Comparison of ENCODE assay signal across 8 cellular contexts in genomic region chr9:74777136-74777879, GRCh38.
DNase-seq lines count a peak whose midpoint lies in the region; ATAC-seq and TF ChIP-seq lines count a peak whose summit lies in the region.

No MANE protein-coding gene starts in this region.

- H4K20me1 ChIP-seq in PC-9 (ENCODE audit: insufficient read depth): no peaks in the 10 kb centered on the region

- no peak overlapping the region for H3K4me3 Mint-ChIP-seq in type B pancreatic cell

- H3K4me1 ChIP-seq in PC-9 (replicated peaks; ENCODE audit: insufficient read depth) (no peaks in the 10 kb centered on the region), ovary (ENCODE audit: insufficient read depth) (peaks cover 1% of the 10 kb centered on the region)

- BruUV-seq in PC-9 (replicated peaks; lab: Mats Ljungman, UMichigan): no TSS peak

- ATAC-seq in GM18499 (IDR thresholded peaks at IDR 0.05; ENCODE audit: insufficient read depth, unreplicated experiment) (peak; percentile 41), HG03280 (IDR thresholded peaks at IDR 0.05; ENCODE audit: unreplicated experiment) (peak; percentile 62)

- H3K36me3 Mint-ChIP-seq in type B pancreatic cell: no peaks in the 10 kb centered on the region

- TF ChIP-seq CTCF in AG04450 (IDR thresholded peaks at IDR 0.05; ENCODE audit: low read depth, low read length) (peak; percentile 81), PC-9 (conservative IDR thresholded peaks at IDR 0.05) (peak; percentile 84), fibroblast of villous mesenchyme (IDR thresholded peaks at IDR 0.05; ENCODE audit: insufficient read depth, low read depth, low read length) (peak; percentile 79), ovary (IDR thresholded peaks at IDR 0.05) (peak in 2 of 3 donors; percentile 27 to 30), type B pancreatic cell (conservative IDR thresholded peaks at IDR 0.05) (peak; percentile 91)

- CTCF ChIA-PET in AG04450 (lab: Charles Lee) (interaction anchor here (0.7 to 12.6 kb wide), 41 partner anchors 9 to 462 kb away, joined by 3 to 270 read pairs (median 5); partner anchors contain the start of gene C9orf40), PC-9 (lab: Charles Lee) (interaction anchor here (0.7 to 2.7 kb wide), 4 partner anchors 176 to 1544 kb away, joined by 3 to 13 read pairs (median 5); no protein-coding TSS in a partner anchor)

- H3K9me3 ChIP-seq in AG04450 (ENCODE audit: control insufficient read depth, insufficient read depth, low read length) (no peaks in the 10 kb centered on the region), PC-9 (ENCODE audit: insufficient read depth, low read depth) (no peaks in the 10 kb centered on the region), ovary (no peaks in the 10 kb centered on the region)

- WGBS in ovary, 3 donors: 39 to 41% (median 40%) methylated on average over 8 of the region's 8 CpGs

- H3K27me3 ChIP-seq in AG04450 (ENCODE audit: control insufficient read depth, insufficient read depth, low read length) (no peaks in the 10 kb centered on the region), PC-9 (ENCODE audit: insufficient read depth, low read depth) (no peaks in the 10 kb centered on the region), ovary (no peaks in the 10 kb centered on the region)

- peaks cover 3% of the 10 kb centered on the region for H3K27me3 Mint-ChIP-seq in type B pancreatic cell

- intact Hi-C loops in PC-9 (cut with micrococcal nuclease; ENCODE audit: unreplicated experiment) (no loop called here), ovary (cut with DNase I) (loop anchor here (2.0 to 10.0 kb wide), 5 partner anchors 220 to 300 kb away; no protein-coding TSS in a partner anchor)

- no peak for TF ChIP-seq EP300 in ovary (IDR thresholded peaks at IDR 0.05)

- H3K27ac ChIP-seq in AG04450 (ENCODE audit: low read depth, low read length) (no peak overlapping the region), PC-9 (no peak overlapping the region), ovary (no peak overlapping the region)

- DNase-seq in AG04450 (ENCODE audit: low read depth, low spot score) (no peak), PC-9 (peak; percentile 52 to 59), fibroblast of villous mesenchyme (ENCODE audit: low read depth) (peak; percentile 60), ovary (peak; percentile 33 to 69 (median 62)), type B pancreatic cell (ENCODE audit: extremely low spot score, unreplicated experiment) (no peak)
- DNase-seq in activated T-helper 1 cell treated with anti-CD3 and anti-CD28 coated beads, Interleukin-2, amount 50 U/mL, for 16 hours (ENCODE audit: low read depth in 1 of 2, low spot score in 1 of 2): peak; percentile 27 to 45

- TF ChIP-seq POLR2A in ovary (IDR thresholded peaks at IDR 0.05): no peak

- no peaks in the 10 kb centered on the region for H3K79me2 ChIP-seq in PC-9 (ENCODE audit: low read depth)

- no peak overlapping the region for H3K4me2 ChIP-seq in PC-9

- POLR2A ChIA-PET in AG04450 (lab: Yijun Ruan, JAX) (no interaction called here), PC-9 (lab: Charles Lee; ENCODE audit: unreplicated experiment) (no interaction called here)

- H3K9me2 ChIP-seq in PC-9 (ENCODE audit: insufficient read depth): no peaks in the 10 kb centered on the region

- H2AFZ ChIP-seq in PC-9: no peak overlapping the region

- no peak overlapping the region for H3K4me3 ChIP-seq in AG04450 (ENCODE audit: low read depth, low read length)
- no peak overlapping the region for H3K4me3 ChIP-seq in PC-9
- no peak overlapping the region for H3K4me3 ChIP-seq in fibroblast of villous mesenchyme (ENCODE audit: low read depth, low read length)
- H3K4me3 ChIP-seq in ovary: no peak overlapping the region

- H3K9me3 Mint-ChIP-seq in type B pancreatic cell: no peaks in the 10 kb centered on the region

- H3F3A ChIP-seq in PC-9 (ENCODE audit: insufficient read depth, low read depth): no peaks in the 10 kb centered on the region

- H3K36me3 ChIP-seq in PC-9 (ENCODE audit: low read depth): no peaks in the 10 kb centered on the region
- H3K36me3 ChIP-seq in ovary: no peaks in the 10 kb centered on the region

- H3K27ac Mint-ChIP-seq in type B pancreatic cell: no peak overlapping the region

- H3K4me1 Mint-ChIP-seq in type B pancreatic cell (ENCODE audit: unreplicated experiment): peaks cover 5% of the 10 kb centered on the region

Comparison
In these comparisons a context has a peak if more than half of its experiments do, and no peak if none do; other contexts are left out.
1. DNase-seq: peak in PC-9 (2 of 2), activated T-helper 1 cell treated with anti-CD3 and anti-CD28 coated beads, Interleukin-2, amount 50 U/mL, for 16 hours (2 of 2), fibroblast of villous mesenchyme (single experiment) and ovary (5 of 5); none in AG04450 (single experiment) and type B pancreatic cell (single experiment).
2. CTCF ChIP-seq: peak in every context shown above with its lines; median percentile 91 in type B pancreatic cell; 84 in PC-9; 81 in AG04450; 79 in fibroblast of villous mesenchyme; 28 in ovary.